In the genomic region with DNA sequence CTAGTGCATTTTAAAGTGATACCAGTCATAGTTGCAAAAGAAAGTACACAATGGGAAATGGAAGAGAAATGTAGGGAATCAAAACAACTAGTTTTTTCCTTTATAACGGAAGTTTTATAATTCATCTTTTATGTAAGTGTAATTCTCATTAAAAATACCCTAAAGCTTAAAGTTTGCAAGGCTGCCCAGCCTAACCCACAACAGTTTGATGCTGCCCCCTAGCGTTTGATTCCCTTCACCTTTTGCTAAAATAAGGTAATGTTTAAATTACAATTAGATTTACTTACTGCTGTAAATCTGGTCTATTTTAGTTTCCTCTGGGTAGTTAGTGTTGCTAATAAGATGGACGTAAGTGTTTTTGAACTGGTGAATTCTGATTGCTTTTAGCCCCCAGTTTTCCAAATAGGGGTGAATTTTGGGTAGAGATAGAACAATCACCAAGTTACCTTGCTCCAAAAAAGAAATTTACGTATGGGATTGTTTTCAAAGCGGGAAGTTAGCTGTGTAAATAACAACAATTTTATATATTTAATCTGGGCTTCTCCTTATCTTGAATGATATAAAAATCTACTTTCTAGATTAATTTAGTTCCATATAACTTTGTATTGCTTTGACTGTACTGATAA, we compare ENCODE assay signal across 8 cellular contexts. TPM values are rescaled to one million over a fixed set of nuclear protein-coding genes. Genes with fewer than 3 reads are reported as not detected.
A peak's percentile ranks its signal among the peaks of the same experiment; 100 is the strongest.
DNase-seq lines count a peak whose midpoint lies in the region; ATAC-seq and TF ChIP-seq lines count a peak whose summit lies in the region.

No MANE protein-coding gene starts in this region.

- no peaks in the 10 kb centered on the region for H3K9me3 Mint-ChIP-seq in activated naive CD4-positive, alpha-beta T cell treated with anti-CD3 and anti-CD28 coated beads for 36 hours

- H3K27ac Mint-ChIP-seq in activated naive CD4-positive, alpha-beta T cell treated with anti-CD3 and anti-CD28 coated beads for 36 hours = peak overlapping the region; percentile 99

- peaks cover 2% of the 10 kb centered on the region for H3K27me3 Mint-ChIP-seq in activated naive CD4-positive, alpha-beta T cell treated with anti-CD3 and anti-CD28 coated beads for 36 hours (ENCODE audit: low read depth)

- ATAC-seq in GM19463 (IDR thresholded peaks at IDR 0.05; ENCODE audit: unreplicated experiment) (no peak), HG03095 (IDR thresholded peaks at IDR 0.05; ENCODE audit: unreplicated experiment) (no peak)

- TF ChIP-seq CTCF in retinal pigment epithelial cell (conservative IDR thresholded peaks at IDR 0.05; ENCODE audit: low read depth, low read length) = peak; percentile 77

- CTCF ChIA-PET in activated naive CD4-positive, alpha-beta T cell treated with anti-CD3 and anti-CD28 coated beads for 36 hours (lab: Charles Lee) = interaction anchor here (0.7 to 4.1 kb wide), 35 partner anchors 12 to 555 kb away, joined by 3 to 51 read pairs (median 4); a partner anchor contains a TSS

- peaks cover 41% of the 10 kb centered on the region for H3K4me1 Mint-ChIP-seq in activated naive CD4-positive, alpha-beta T cell treated with anti-CD3 and anti-CD28 coated beads for 36 hours (ENCODE audit: low read depth)

- H3K4me3 Mint-ChIP-seq in activated naive CD4-positive, alpha-beta T cell treated with anti-CD3 and anti-CD28 coated beads for 36 hours = peak overlapping the region; percentile 99

- H3K36me3 Mint-ChIP-seq in activated naive CD4-positive, alpha-beta T cell treated with anti-CD3 and anti-CD28 coated beads for 36 hours (ENCODE audit: low read depth) = peaks cover 32% of the 10 kb centered on the region

- intact Hi-C loops in activated naive CD4-positive, alpha-beta T cell treated with anti-CD3 and anti-CD28 coated beads for 36 hours (cut with micrococcal nuclease) = loop anchor here (1.0 to 2.0 kb wide), 10 partner anchors 84 to 1114 kb away; no protein-coding TSS in a partner anchor

- in situ Hi-C loops in KBM-7 (cut with MboI; ENCODE audit: low pct_unique_long_range_greater_than_20kb, low sequenced_read_pairs) = loop anchor here (25.0 kb wide), 1 partner anchor 323 kb away; no protein-coding TSS in a partner anchor

- no peak overlapping the region for H3K4me3 ChIP-seq in retinal pigment epithelial cell (ENCODE audit: low read length)

- DNase-seq in DMS53 (lab: John Stamatoyannopoulos, UW) (peak; percentile 83), KBM-7 (peak; percentile 81), SHP77 treated with DMSO at 0.1 percent for 48 hours (lab: John Stamatoyannopoulos, UW) (peak; percentile 53), glomerular endothelial cell (ENCODE audit: extremely low read depth, low read depth, low spot score) (peak; percentile 51), retinal pigment epithelial cell (ENCODE audit: low read depth) (peak; percentile 33)
- DNase-seq in activated naive CD4-positive, alpha-beta T cell treated with anti-CD3 and anti-CD28 coated beads for 36 hours = peak; percentile 91

RNA-seq across cellular contexts. Expression of a gene that starts 3.4 kb away (rescaled TPM):
- total RNA-seq in activated naive CD4-positive, alpha-beta T cell treated with anti-CD3 and anti-CD28 coated beads for 36 hours = 10 to 100 TPM; 37.4 to 41.0 TPM
- 45.3 and 50.7 TPM in 2 replicates for total RNA-seq in glomerular endothelial cell

Comparison
In these comparisons a context has a peak if more than half of its experiments do, and no peak if none do; other contexts are left out.
1. DNase-seq: peak in every context shown above with its lines; median percentile 91 in activated naive CD4-positive, alpha-beta T cell treated with anti-CD3 and anti-CD28 coated beads for 36 hours; 83 in DMS53; 81 in KBM-7; 53 in SHP77 treated with DMSO at 0.1 percent for 48 hours; 51 in glomerular endothelial cell; 33 in retinal pigment epithelial cell.